ENCODE assay signal across 26 cellular contexts in genomic region chr11:44319170-44319551, GRCh38. TPM values are rescaled to one million over a fixed set of nuclear protein-coding genes. Genes with fewer than 3 reads are reported as not detected.
DNase-seq lines count a peak whose midpoint lies in the region; ATAC-seq, FAIRE-seq and TF ChIP-seq lines count a peak whose summit lies in the region.
"Had no signal": no experiment of that assay in that cellular context is flagged by ENCODE, and none has a peak within 500 bp of the region (broad histone marks: within the 10 kb centered on the region; RNA-seq: fewer than 3 reads in every experiment).

No MANE protein-coding gene starts in this region.

- H3K9ac ChIP-seq in K562 (ENCODE audit: insufficient read depth in 1 of 2, low read depth in 2 of 2, low read length in 2 of 2) = peak overlapping the region; percentile 15 to 87; a peak in 3 of 4 replicates

- no peaks in the 10 kb centered on the region for H3K9me1 ChIP-seq in K562 (ENCODE audit: control insufficient read depth, insufficient read depth, low read length)

- BruUV-seq in K562 (replicated peaks; lab: Mats Ljungman, UMichigan) = no TSS peak

- no peak overlapping the region for H3K27ac Mint-ChIP-seq in activated T-cell treated with anti-CD3 and anti-CD28 coated beads, Interleukin-2, amount 50 U/mL, for 24 hours
- H3K27ac Mint-ChIP-seq in mesothelial cell of epicardium (no peak overlapping the region), type B pancreatic cell (no peak overlapping the region)
- H3K27ac Mint-ChIP-seq: activated CD4-positive, alpha-beta T cell treated with anti-CD3 and anti-CD28 coated beads for 36 hours had no signal

- H3K4me1 ChIP-seq in K562 (replicated peaks in 1 of 2; ENCODE audit: control insufficient read depth in 2 of 2, insufficient read depth in 2 of 2, low read length in 2 of 2) = peaks cover 21 to 29% of the 10 kb centered on the region in 2 experiments

- no peak for TF ChIP-seq RAD21 in K562 (CRISPR knock-in tag; conservative IDR thresholded peaks at IDR 0.05 in 1 of 2, IDR thresholded peaks at IDR 0.05 in 1 of 2)

- FAIRE-seq in K562 (lab: Jason Lieb, UNC) = no peak
- FAIRE-seq: GM12892, H54, small intestine, urothelium cell line had no signal

- intact Hi-C loops in K562 (cut with micrococcal nuclease) = loop anchor here (1.0 kb wide), 1 partner anchor 14 kb away; no protein-coding TSS in a partner anchor

- H3K4me1 Mint-ChIP-seq in activated T-cell treated with anti-CD3 and anti-CD28 coated beads, Interleukin-2, amount 50 U/mL, for 24 hours (ENCODE audit: low read depth) = peaks cover 26% of the 10 kb centered on the region
- H3K4me1 Mint-ChIP-seq in mesothelial cell of epicardium (peaks cover 14% of the 10 kb centered on the region), type B pancreatic cell (ENCODE audit: unreplicated experiment) (peaks cover 30% of the 10 kb centered on the region)

- H3K4me3 Mint-ChIP-seq in activated T-cell treated with anti-CD3 and anti-CD28 coated beads, Interleukin-2, amount 50 U/mL, for 24 hours = no peak overlapping the region
- H3K4me3 Mint-ChIP-seq in mesothelial cell of epicardium (peak overlapping the region; percentile 53), type B pancreatic cell (peak overlapping the region; percentile 72)
- H3K4me3 Mint-ChIP-seq: activated CD4-positive, alpha-beta T cell treated with anti-CD3 and anti-CD28 coated beads for 36 hours had no signal

- 0 out of 2 replicates have a peak, but pooled peaks cover 3% of the 10 kb centered on the region for H4K20me1 ChIP-seq in K562 (replicated peaks; ENCODE audit: control insufficient read depth, insufficient read depth, low read length)

- peak; percentile 16; the same call in 2 of the 3 replicates for ATAC-seq in K562
- no peak for ATAC-seq in HG02884 (IDR thresholded peaks at IDR 0.05; ENCODE audit: unreplicated experiment)
- ATAC-seq: left ventricle myocardium superior had no signal

- H3K4me3 ChIP-seq in K562 (no peak overlapping the region), coronary artery (no peak overlapping the region)
- H3K4me3 ChIP-seq: dorsolateral prefrontal cortex had no signal

- H3K79me2 ChIP-seq in K562 (ENCODE audit: control insufficient read depth, insufficient read depth, low read length) = no peaks in the 10 kb centered on the region

- no peak for TF ChIP-seq EP300 in K562 (IDR thresholded peaks at IDR 0.05; ENCODE audit: low read length)

- CTCF ChIA-PET in K562 (lab: Yijun Ruan, JAX; ENCODE audit: low intra/inter-chr PET ratio) = interaction anchor here (1.1 kb wide), 1 partner anchor 225 kb away, joined by 3 read pairs; no protein-coding TSS in a partner anchor

- TF ChIP-seq POLR2A in K562 (conservative IDR thresholded peaks at IDR 0.05) = no peak

- peak overlapping the region; percentile 61 for H3K4me2 ChIP-seq in K562 (ENCODE audit: insufficient read depth, low read length)

- WGBS in K562 (ENCODE audit: insufficient coverage, low coverage, missing lambda C conversion rate) = 33% methylated on average over 15 of the region's 15 CpGs

- peaks cover 14 to 58% of the 10 kb centered on the region in 2 experiments; a peak in 4 of 5 replicates for H3K27me3 ChIP-seq in K562 (ENCODE audit: control insufficient read depth in 2 of 2, insufficient read depth in 2 of 2, low read length in 2 of 2)

- TF ChIP-seq CTCF in K562 (IDR thresholded peaks at IDR 0.05 in 2 of 3, conservative IDR thresholded peaks at IDR 0.05 in 1 of 3; ENCODE audit: insufficient read depth in 2 of 3, low read depth in 1 of 3, low read length in 3 of 3) = no peak
- TF ChIP-seq CTCF in mesothelial cell of epicardium (IDR thresholded peaks at IDR 0.05; ENCODE audit: unreplicated experiment) = no peak
- TF ChIP-seq CTCF in type B pancreatic cell (conservative IDR thresholded peaks at IDR 0.05) = no peak
- no peak for TF ChIP-seq CTCF in coronary artery (IDR thresholded peaks at IDR 0.05)

- peak; percentile 23 for DNase-seq in activated T-cell treated with anti-CD3 and anti-CD28 coated beads, Interleukin-2, amount 50 U/mL, for 24 hours
- DNase-seq in activated T-cell treated with anti-CD3 and anti-CD28 coated beads, Interleukin-2, amount 50 U/mL, for 1 hour = no peak
- DNase-seq in K562 (ENCODE audit: extremely low read depth in 1 of 4, low spot score in 3 of 4) (no peak), mesothelial cell of epicardium (ENCODE audit: low spot score in 2 of 2, unreplicated experiment in 2 of 2) (no peak), type B pancreatic cell (ENCODE audit: extremely low spot score, unreplicated experiment) (no peak), coronary artery (ENCODE audit: low spot score) (no peak), glomerular visceral epithelial cell (ENCODE audit: extremely low spot score) (no peak)
- DNase-seq: ACHN; activated CD4-positive, alpha-beta T cell treated with anti-CD3 and anti-CD28 coated beads for 36 hours; activated effector memory CD4-positive, alpha-beta T cell treated with Interleukin-2 at 50 U/mL for 16 hours; caudate nucleus; DMS153; dorsolateral prefrontal cortex; foreskin melanocyte; left ventricle myocardium superior; NCI-H1694; NCI-H226; NK-92 treated with Interleukin-12 subunit alpha and Interleukin-12 subunit beta, amount 100 ng/mL, for 24 hours; small intestine; stimulated activated CD4-positive, alpha-beta T cell treated with anti-CD3 and anti-CD28 coated beads, Interleukin-4, amount 100 ng/mL, for 4 hours had no signal

- H3K9me3 ChIP-seq in K562 (replicated peaks; ENCODE audit: control insufficient read depth, insufficient read depth, low read depth, low read length) = no peaks in the 10 kb centered on the region

- H2AFZ ChIP-seq in K562 (ENCODE audit: low read depth, low read length) = peak overlapping the region; percentile 82

- POLR2A ChIA-PET in K562 (lab: Yijun Ruan, JAX) = interaction anchor here (0.7 kb wide), 1 partner anchor 11 kb away, joined by 3 read pairs; no protein-coding TSS in a partner anchor

- no peak overlapping the region for H3K27ac ChIP-seq in K562 (ENCODE audit: extremely low read depth, low read depth, low read length)
- no peak overlapping the region for H3K27ac ChIP-seq in coronary artery
- H3K27ac ChIP-seq: dorsolateral prefrontal cortex had no signal

- in situ Hi-C loops in K562 (cut with MboI) = no loop called here

- H3K36me3 ChIP-seq in K562 (ENCODE audit: control insufficient read depth, insufficient read depth, low read length) = no peaks in the 10 kb centered on the region

- H3K27me3 Mint-ChIP-seq in activated T-cell treated with anti-CD3 and anti-CD28 coated beads, Interleukin-2, amount 50 U/mL, for 24 hours = peaks cover 99% of the 10 kb centered on the region
- H3K27me3 Mint-ChIP-seq in mesothelial cell of epicardium (ENCODE audit: low read depth) (peaks cover 100% of the 10 kb centered on the region), type B pancreatic cell (peaks cover 100% of the 10 kb centered on the region)

- H3K9me3 Mint-ChIP-seq in activated T-cell treated with anti-CD3 and anti-CD28 coated beads, Interleukin-2, amount 50 U/mL, for 24 hours = no peaks in the 10 kb centered on the region
- no peaks in the 10 kb centered on the region for H3K9me3 Mint-ChIP-seq in mesothelial cell of epicardium
- no peaks in the 10 kb centered on the region for H3K9me3 Mint-ChIP-seq in type B pancreatic cell

- no peaks in the 10 kb centered on the region for H3K36me3 Mint-ChIP-seq in activated T-cell treated with anti-CD3 and anti-CD28 coated beads, Interleukin-2, amount 50 U/mL, for 24 hours (ENCODE audit: low read depth)
- no peaks in the 10 kb centered on the region for H3K36me3 Mint-ChIP-seq in mesothelial cell of epicardium
- H3K36me3 Mint-ChIP-seq in type B pancreatic cell = no peaks in the 10 kb centered on the region

TF ChIP-seq in K562, 482 proteins besides CTCF, POLR2A, EP300 and RAD21:
- no peak for TF ChIP-seq ZSCAN29 (IDR thresholded peaks at IDR 0.05)
- 0 out of 2 replicates have a peak, but pooled peaks have one; percentile 41 for TF ChIP-seq ZNF589 (CRISPR knock-in tag; IDR thresholded peaks at IDR 0.05; ENCODE audit: low read depth)
- no peak for TF ChIP-seq RHOXF2B (CRISPR knock-in tag; conservative IDR thresholded peaks at IDR 0.05)
- TF ChIP-seq ZNF830 (CRISPR knock-in tag; IDR thresholded peaks at IDR 0.05) = no peak
- peak in 1 of 2 experiments; percentile 41; a peak in 1 of 4 replicates for TF ChIP-seq ZNF639 (CRISPR knock-in tag; conservative IDR thresholded peaks at IDR 0.05 in 1 of 2, IDR thresholded peaks at IDR 0.05 in 1 of 2)
- 0 out of 2 replicates have a peak, but pooled peaks have one; percentile 43 for TF ChIP-seq ZKSCAN1 (IDR thresholded peaks at IDR 0.05; ENCODE audit: low read depth, low read length)
- no peak for TF ChIP-seq TSC22D4 (tag; IDR thresholded peaks at IDR 0.05)

RNA-seq across cellular contexts. Expression of gene ALX4, which starts 9.2 kb away (rescaled TPM):
- total RNA-seq in K562 (2011; cell fraction: chromatin; rRNA removed; ENCODE audit: low replicate concordance) = 0.11 and 0.35 TPM in 2 replicates
- 0.13 and 0.33 TPM in 2 replicates for total RNA-seq in K562 (2011; cell fraction: nucleolus; rRNA removed)
- total RNA-seq in K562 (2011; cell fraction: nucleoplasm; rRNA removed) = 0.15 and 0.31 TPM in 2 replicates
- 0.65 and 1.0 TPM in 2 replicates for total RNA-seq in K562 (2014; rRNA removed)
- total RNA-seq in K562 (2014; rRNA removed; fragmentation: Illumina TruSeq; extraction: Trizol) = 0.22 and 0.33 TPM in 2 replicates
- total RNA-seq in K562 (2015; rRNA removed; fragmentation: Illumina TruSeq; extraction: Trizol) = 0.60 and 0.62 TPM in 2 replicates
- 1.1 and 1.2 TPM in 2 replicates for total RNA-seq in K562 (2021)
- 0.14 and 0.81 TPM in 2 replicates for polyA plus RNA-seq in K562 (2011; rRNA removed)
- polyA plus RNA-seq in K562 (2011; cell fraction: cytosol; rRNA removed) = 0.30 and 0.59 TPM in 2 replicates
- polyA plus RNA-seq in K562 (2011; cell fraction: nucleus; rRNA removed) = 0.44 and 0.91 TPM in 2 replicates
- 0.89 and 1.6 TPM in 2 replicates for polyA plus RNA-seq in K562 (2012)
- 0.64 and 0.78 TPM in 2 replicates for polyA plus RNA-seq in K562 (2014; fragmentation: Illumina TruSeq; extraction: Trizol)
- polyA plus RNA-seq in K562 (2014; fragmentation: Nextera tagmentation; extraction: Ambion mirVana) = under 1 TPM; 0.07 to 0.13 TPM
- polyA plus RNA-seq in K562 (2014; rRNA removed) = 0.23 and 0.51 TPM in 2 replicates
- polyA minus RNA-seq in K562 (2011; rRNA and poly(A)+ RNA removed) = 0.21 and 0.99 TPM in 2 replicates
- polyA minus RNA-seq in K562 (2011; cell fraction: cytosol; rRNA and poly(A)+ RNA removed) = 0.48 and 1.8 TPM in 2 replicates
- 0.40 and 1.4 TPM in 2 replicates for polyA minus RNA-seq in K562 (2011; cell fraction: nucleus; rRNA and poly(A)+ RNA removed)
- 5.5 to 6.4 TPM (median 5.5 TPM) in 3 replicates for total RNA-seq in mesothelial cell of epicardium
- 0.43 and 11.6 TPM in 2 replicates for total RNA-seq in type B pancreatic cell (ENCODE audit: low replicate concordance)
- total RNA-seq: activated CD4-positive, alpha-beta T cell treated with anti-CD3 and anti-CD28 coated beads for 36 hours; epithelial cell of proximal tubule; RPMI7951 had no signal
- polyA plus RNA-seq: small intestine had no signal
